Comparison of ENCODE assay signal across 18 cellular contexts in genomic region chr14:77012193-77012592, GRCh38.
"Had no signal": no experiment of that assay in that cellular context is flagged by ENCODE, and none has a peak within 500 bp of the region (broad histone marks: within the 10 kb centered on the region; RNA-seq: fewer than 3 reads in every experiment).

No MANE protein-coding gene starts in this region.

- ATAC-seq: activated CD8-positive, alpha-beta memory T cell treated with anti-CD3 and anti-CD28 coated beads, Interleukin-2, amount 10 ng/mL, durations not matched to agents 7 days and 5 days; SK-N-SH treated with all-trans-retinoic acid at 6 μM for 48 hours had no signal

- H3K27ac ChIP-seq: cardiac muscle cell, suprapubic skin, vagina had no signal

- H3K27ac Mint-ChIP-seq: activated CD8-positive, alpha-beta memory T cell treated with anti-CD3 and anti-CD28 coated beads, Interleukin-2, amount 10 ng/mL, durations not matched to agents 7 days and 5 days; activated naive CD8-positive, alpha-beta T cell treated with anti-CD3 and anti-CD28 coated beads for 36 hours had no signal

- H3K4me1 Mint-ChIP-seq: activated CD8-positive, alpha-beta memory T cell treated with anti-CD3 and anti-CD28 coated beads, Interleukin-2, amount 10 ng/mL, durations not matched to agents 7 days and 5 days; activated naive CD8-positive, alpha-beta T cell treated with anti-CD3 and anti-CD28 coated beads for 36 hours; immature natural killer cell had no signal

- H3K4me3 Mint-ChIP-seq: activated CD8-positive, alpha-beta memory T cell treated with anti-CD3 and anti-CD28 coated beads, Interleukin-2, amount 10 ng/mL, durations not matched to agents 7 days and 5 days; activated naive CD8-positive, alpha-beta T cell treated with anti-CD3 and anti-CD28 coated beads for 36 hours had no signal

- H3K27me3 ChIP-seq: ascending aorta, cardiac muscle cell, suprapubic skin, vagina had no signal

- H3K9me3 Mint-ChIP-seq: activated naive CD8-positive, alpha-beta T cell treated with anti-CD3 and anti-CD28 coated beads for 36 hours; immature natural killer cell had no signal

- H3K36me3 ChIP-seq: ascending aorta, cardiac muscle cell, suprapubic skin, vagina had no signal

- H3K27me3 Mint-ChIP-seq: activated CD8-positive, alpha-beta memory T cell treated with anti-CD3 and anti-CD28 coated beads, Interleukin-2, amount 10 ng/mL, durations not matched to agents 7 days and 5 days; activated naive CD8-positive, alpha-beta T cell treated with anti-CD3 and anti-CD28 coated beads for 36 hours had no signal

- H3K4me3 ChIP-seq: ascending aorta, cardiac muscle cell, suprapubic skin, vagina had no signal

- H3K9me3 ChIP-seq: ascending aorta, suprapubic skin, vagina had no signal

- H3K36me3 Mint-ChIP-seq: activated CD8-positive, alpha-beta memory T cell treated with anti-CD3 and anti-CD28 coated beads, Interleukin-2, amount 10 ng/mL, durations not matched to agents 7 days and 5 days; activated naive CD8-positive, alpha-beta T cell treated with anti-CD3 and anti-CD28 coated beads for 36 hours; immature natural killer cell had no signal

- DNase-seq: activated CD4-positive, alpha-beta T cell treated with anti-CD3 and anti-CD28 coated beads for 1 hour; activated CD4-positive, alpha-beta T cell treated with anti-CD3 and anti-CD28 coated beads, Interleukin-2, amount 50 U/mL, for 4 hours; activated CD8-positive, alpha-beta memory T cell treated with anti-CD3 and anti-CD28 coated beads, Interleukin-2, amount 10 ng/mL, durations not matched to agents 7 days and 5 days; activated effector memory CD4-positive, alpha-beta T cell treated with Interleukin-2 at 50 U/mL for 16 hours; activated naive CD8-positive, alpha-beta T cell treated with anti-CD3 and anti-CD28 coated beads for 36 hours; activated T-cell treated with anti-CD3 and anti-CD28 coated beads, Interleukin-2, amount 50 U/mL, for 1 hour; immature natural killer cell; retina; SHP77 treated with DMSO at 0.1 percent for 48 hours; stimulated activated CD4-positive, alpha-beta T cell treated with anti-CD3 and anti-CD28 coated beads, Interleukin-4, amount 100 ng/mL, for 1 hour; stimulated activated naive CD4-positive, alpha-beta T cell; T-helper 1 cell had no signal

- FAIRE-seq: endometrium had no signal
